In the genomic region with DNA sequence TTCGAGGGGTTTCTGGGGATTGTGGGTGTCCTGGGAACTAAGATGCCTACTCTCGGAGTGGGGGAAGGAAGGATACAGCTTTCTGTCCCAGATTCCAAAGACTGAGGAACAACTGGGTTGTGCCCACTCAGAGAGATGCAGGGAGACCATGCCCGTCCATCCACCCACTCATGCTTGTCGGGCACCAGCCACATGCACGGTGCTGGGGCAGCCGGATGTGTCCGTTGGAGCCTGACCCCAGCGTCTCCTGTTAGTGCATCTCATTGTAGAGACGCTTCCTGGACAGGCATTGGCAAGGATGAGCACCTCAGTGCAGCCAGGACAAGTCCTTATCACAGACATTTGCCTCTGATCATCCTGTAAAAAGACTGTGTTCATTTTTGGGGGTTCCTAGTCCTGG, we compare ENCODE assay signal across 18 cellular contexts. TPM values are rescaled to one million over a fixed set of nuclear protein-coding genes. Genes with fewer than 3 reads are reported as not detected.
DNase-seq lines count a peak whose midpoint lies in the region; TF ChIP-seq lines count a peak whose summit lies in the region.
"Had no signal": no experiment of that assay in that cellular context is flagged by ENCODE, and none has a peak within 500 bp of the region (broad histone marks: within the 10 kb centered on the region; RNA-seq: fewer than 3 reads in every experiment).

No MANE protein-coding gene starts in this region.

- H3K27me3 ChIP-seq in WERI-Rb-1 (ENCODE audit: insufficient read depth, low read depth, severe bottlenecking) (no peaks in the 10 kb centered on the region), testis (no peaks in the 10 kb centered on the region)
- peaks cover 5% of the 10 kb centered on the region for H3K27me3 ChIP-seq in CD8-positive, alpha-beta memory T cell (ENCODE audit: insufficient read depth, low read length, poor library complexity, severe bottlenecking)

- H3K36me3 ChIP-seq in WERI-Rb-1 (no peaks in the 10 kb centered on the region), testis (ENCODE audit: low read depth, missing control alignments) (no peaks in the 10 kb centered on the region)
- H3K36me3 ChIP-seq in CD8-positive, alpha-beta memory T cell (ENCODE audit: insufficient read depth, low read length) = no peaks in the 10 kb centered on the region

- no peak overlapping the region for H3K27ac Mint-ChIP-seq in CD8-positive, alpha-beta memory T cell
- no peak overlapping the region for H3K27ac Mint-ChIP-seq in Calu3 (ENCODE audit: unreplicated experiment)
- H3K27ac Mint-ChIP-seq in activated naive CD8-positive, alpha-beta T cell treated with anti-CD3 and anti-CD28 coated beads for 36 hours = no peak overlapping the region
- H3K27ac Mint-ChIP-seq: HFFc6 had no signal

- no peak for TF ChIP-seq POLR2A in testis (IDR thresholded peaks at IDR 0.05)

- H3K4me3 ChIP-seq in WERI-Rb-1 (ENCODE audit: low read depth, low read length) = no peak overlapping the region
- H3K4me3 ChIP-seq in testis = no peak overlapping the region
- no peak overlapping the region for H3K4me3 ChIP-seq in CD8-positive, alpha-beta memory T cell (ENCODE audit: low read length)
- H3K4me3 ChIP-seq: K562 had no signal

- H3K4me3 Mint-ChIP-seq in CD8-positive, alpha-beta memory T cell = no peak overlapping the region
- no peak overlapping the region for H3K4me3 Mint-ChIP-seq in Calu3 (ENCODE audit: low read depth, unreplicated experiment)
- no peak overlapping the region for H3K4me3 Mint-ChIP-seq in activated naive CD8-positive, alpha-beta T cell treated with anti-CD3 and anti-CD28 coated beads for 36 hours
- H3K4me3 Mint-ChIP-seq: HFFc6 had no signal

- POLR2A ChIA-PET in CD8-positive, alpha-beta memory T cell (lab: Charles Lee) = no interaction called here

- BruUV-seq in Calu3 (replicated peaks; lab: Mats Ljungman, UMichigan) = no TSS peak

- H3K4me1 Mint-ChIP-seq in CD8-positive, alpha-beta memory T cell = no peaks in the 10 kb centered on the region
- peaks cover 4% of the 10 kb centered on the region for H3K4me1 Mint-ChIP-seq in Calu3 (ENCODE audit: low read depth, unreplicated experiment)
- no peaks in the 10 kb centered on the region for H3K4me1 Mint-ChIP-seq in activated naive CD8-positive, alpha-beta T cell treated with anti-CD3 and anti-CD28 coated beads for 36 hours

- no peak for TF ChIP-seq CTCF in WERI-Rb-1 (IDR thresholded peaks at IDR 0.05; ENCODE audit: low read depth, low read length)
- TF ChIP-seq CTCF in testis (IDR thresholded peaks at IDR 0.05) = no peak
- TF ChIP-seq CTCF in Calu3 (IDR thresholded peaks at IDR 0.05; ENCODE audit: unreplicated experiment) = no peak

- H3K36me3 Mint-ChIP-seq in CD8-positive, alpha-beta memory T cell = no peaks in the 10 kb centered on the region
- no peaks in the 10 kb centered on the region for H3K36me3 Mint-ChIP-seq in Calu3 (ENCODE audit: insufficient read depth, unreplicated experiment)
- H3K36me3 Mint-ChIP-seq in activated naive CD8-positive, alpha-beta T cell treated with anti-CD3 and anti-CD28 coated beads for 36 hours = no peaks in the 10 kb centered on the region

- WGBS in testis, 2 donors = 83 to 88% methylated on average over 9 of the region's 9 CpGs

- H3K27me3 Mint-ChIP-seq in CD8-positive, alpha-beta memory T cell = peaks cover 0 to 23% of the 10 kb centered on the region in 2 donors
- peaks cover 61% of the 10 kb centered on the region for H3K27me3 Mint-ChIP-seq in Calu3 (ENCODE audit: unreplicated experiment)
- H3K27me3 Mint-ChIP-seq in activated naive CD8-positive, alpha-beta T cell treated with anti-CD3 and anti-CD28 coated beads for 36 hours = peaks cover 3% of the 10 kb centered on the region

- H3K9me3 Mint-ChIP-seq in CD8-positive, alpha-beta memory T cell = peaks cover 0 to 5% (median 0%) of the 10 kb centered on the region in 5 donors
- peaks cover 5% of the 10 kb centered on the region for H3K9me3 Mint-ChIP-seq in Calu3 (ENCODE audit: low read depth, unreplicated experiment)
- peaks cover 4% of the 10 kb centered on the region for H3K9me3 Mint-ChIP-seq in activated naive CD8-positive, alpha-beta T cell treated with anti-CD3 and anti-CD28 coated beads for 36 hours

- no peaks in the 10 kb centered on the region for H3K4me1 ChIP-seq in testis
- H3K4me1 ChIP-seq in CD8-positive, alpha-beta memory T cell (ENCODE audit: insufficient read depth, low read length) = no peaks in the 10 kb centered on the region

- H3K27ac ChIP-seq in WERI-Rb-1 = no peak overlapping the region
- no peak overlapping the region for H3K27ac ChIP-seq in testis
- H3K27ac ChIP-seq in CD8-positive, alpha-beta memory T cell (ENCODE audit: low read depth, low read length) = no peak overlapping the region
- H3K27ac ChIP-seq: HL-60 had no signal

- CTCF ChIA-PET in CD8-positive, alpha-beta memory T cell (lab: Charles Lee) = no interaction called here
- CTCF ChIA-PET in Calu3 (lab: Charles Lee) = no interaction called here

- peaks cover 10% of the 10 kb centered on the region for H3K9me3 ChIP-seq in WERI-Rb-1 (ENCODE audit: severe bottlenecking)
- H3K9me3 ChIP-seq in testis = no peaks in the 10 kb centered on the region
- H3K9me3 ChIP-seq in CD8-positive, alpha-beta memory T cell (ENCODE audit: low read length) = no peaks in the 10 kb centered on the region

- intact Hi-C loops in testis (cut with DNase I; ENCODE audit: low total_unique reads) = no loop called here
- intact Hi-C loops in Calu3 (cut with micrococcal nuclease; ENCODE audit: unreplicated experiment) = no loop called here

- DNase-seq in activated CD8-positive, alpha-beta memory T cell treated with anti-CD3 and anti-CD28 coated beads, Interleukin-2, amount 50 U/mL, for 48 hours = peak; percentile 29
- DNase-seq in activated CD8-positive, alpha-beta memory T cell treated with anti-CD3 and anti-CD28 coated beads for 24 hours = no peak
- peak; percentile 3 for DNase-seq in WERI-Rb-1
- DNase-seq in mesenteric fat pad (ENCODE audit: low spot score) = peak; percentile 60
- DNase-seq in testis = peak; percentile 5
- no peak for DNase-seq in CD8-positive, alpha-beta memory T cell
- DNase-seq in Calu3 = no peak
- no peak for DNase-seq in activated naive CD8-positive, alpha-beta T cell treated with anti-CD3 and anti-CD28 coated beads for 36 hours
- DNase-seq: C1 segment of cervical spinal cord, DND-41, GF-D8, HFFc6, NCI-H146, NCI-H2081 treated with DMSO at 0.1 percent for 48 hours, NCI-H524, SIG-M5 had no signal

RNA-seq across cellular contexts. Expression of gene METRNL, which starts 58.1 kb away (rescaled TPM):
- total RNA-seq in mesenteric fat pad = 151 TPM
- total RNA-seq in testis = 10 to 100 TPM; 54.6 to 86.1 TPM
- polyA plus RNA-seq in testis (ENCODE audit: insufficient read depth, low read depth, low replicate concordance) = 56.1 TPM
- total RNA-seq in CD8-positive, alpha-beta memory T cell = 10 to 100 TPM; 22.3 to 22.9 TPM
- 2.6 TPM for polyA plus RNA-seq in CD8-positive, alpha-beta memory T cell
- 29.0 and 40.9 TPM in 2 replicates for total RNA-seq in Calu3 (2022)
- total RNA-seq in activated naive CD8-positive, alpha-beta T cell treated with anti-CD3 and anti-CD28 coated beads for 36 hours = 1 to 10 TPM; 4.7 to 5.9 TPM

Comparison
In these comparisons a context has a peak if more than half of its experiments do, and no peak if none do; other contexts are left out.
1. DNase-seq: peak in activated CD8-positive, alpha-beta memory T cell treated with anti-CD3 and anti-CD28 coated beads, Interleukin-2, amount 50 U/mL, for 48 hours (single experiment), WERI-Rb-1 (single experiment), mesenteric fat pad (single experiment) and testis (single experiment); none in activated CD8-positive, alpha-beta memory T cell treated with anti-CD3 and anti-CD28 coated beads for 24 hours (single experiment), CD8-positive, alpha-beta memory T cell (0 of 5), Calu3 (single experiment) and activated naive CD8-positive, alpha-beta T cell treated with anti-CD3 and anti-CD28 coated beads for 36 hours (single experiment).